In genomic region chr17:28521296-28522085, GRCh38 we compare ENCODE assay signal across 2 cellular contexts.
A peak's percentile ranks its signal among the peaks of the same experiment; 100 is the strongest.
TF ChIP-seq lines count a peak whose summit lies in the region.

No MANE protein-coding gene starts in this region.

TF ChIP-seq in HEK293, 187 proteins besides CTCF, POLR2A, EP300 and RAD21:
- TF ChIP-seq ZNF302 (tag by site-specific recombination; IDR thresholded peaks at IDR 0.05; ENCODE audit: low read depth) (no peak), REST (tag by site-specific recombination; IDR thresholded peaks at IDR 0.05) (peak; percentile 69), GLIS1 (tag by site-specific recombination; IDR thresholded peaks at IDR 0.05) (peak; percentile 39), ZNF830 (tag by site-specific recombination; IDR thresholded peaks at IDR 0.05; ENCODE audit: low read depth) (no peak), OVOL3 (tag by site-specific recombination; IDR thresholded peaks at IDR 0.05) (no peak), ATF2 (tag by site-specific recombination; IDR thresholded peaks at IDR 0.05; ENCODE audit: low read depth) (no peak), KLF1 (tag by site-specific recombination; IDR thresholded peaks at IDR 0.05) (no peak), ZNF138 (tag by site-specific recombination; IDR thresholded peaks at IDR 0.05; ENCODE audit: borderline replicate concordance) (no peak), ZBTB11 (tag by site-specific recombination; conservative IDR thresholded peaks at IDR 0.05; ENCODE audit: low read depth) (no peak), ZFP41 (tag by site-specific recombination; IDR thresholded peaks at IDR 0.05; ENCODE audit: borderline replicate concordance) (no peak), TRIM28 (IDR thresholded peaks at IDR 0.05; ENCODE audit: borderline replicate concordance, low read length) (no peak), ZNF404 (tag by site-specific recombination; IDR thresholded peaks at IDR 0.05) (no peak), ZFHX2 (tag by site-specific recombination; conservative IDR thresholded peaks at IDR 0.05) (no peak), ZNF585B (tag by site-specific recombination; IDR thresholded peaks at IDR 0.05) (no peak), KLF17 (tag by site-specific recombination; IDR thresholded peaks at IDR 0.05) (no peak), YY1 (tag by site-specific recombination; IDR thresholded peaks at IDR 0.05) (no peak), ZNF621 (tag by site-specific recombination; IDR thresholded peaks at IDR 0.05) (no peak), ZNF610 (tag by site-specific recombination; IDR thresholded peaks at IDR 0.05; ENCODE audit: borderline replicate concordance) (no peak), ZNF16 (tag by site-specific recombination; IDR thresholded peaks at IDR 0.05; ENCODE audit: low read depth) (no peak), SCRT2 (tag by site-specific recombination; IDR thresholded peaks at IDR 0.05) (no peak), ZNF426 (tag by site-specific recombination; IDR thresholded peaks at IDR 0.05) (no peak), GLI4 (tag by site-specific recombination; IDR thresholded peaks at IDR 0.05) (no peak), ZIC2 (tag by site-specific recombination; IDR thresholded peaks at IDR 0.05) (peak; percentile 57), SP2 (tag by site-specific recombination; IDR thresholded peaks at IDR 0.05) (no peak)

TF ChIP-seq in H1, 55 proteins besides CTCF, POLR2A, EP300 and RAD21:
- TF ChIP-seq GABPA (IDR thresholded peaks at IDR 0.05; ENCODE audit: borderline replicate concordance, insufficient read depth, low read length) (no peak), E2F6 (IDR thresholded peaks at IDR 0.05) (no peak), RBBP5 (IDR thresholded peaks at IDR 0.05; ENCODE audit: borderline replicate concordance, low read depth, low read length) (no peak), CHD7 (IDR thresholded peaks at IDR 0.05; ENCODE audit: insufficient replicate concordance, low read length) (no peak), MAFK (IDR thresholded peaks at IDR 0.05; ENCODE audit: low read depth, low read length) (no peak), RNF2 (IDR thresholded peaks at IDR 0.05; ENCODE audit: borderline replicate concordance, low read depth, low read length, missing control alignments, poor library complexity, severe bottlenecking) (no peak), FOSL1 (IDR thresholded peaks at IDR 0.05; ENCODE audit: insufficient read depth, low read depth, low read length) (no peak), MAX (IDR thresholded peaks at IDR 0.05) (no peak), KDM1A (IDR thresholded peaks at IDR 0.05; ENCODE audit: borderline replicate concordance, low read length) (no peak), POLR2AphosphoS5 (IDR thresholded peaks at IDR 0.05; ENCODE audit: low read depth, low read length) (no peak), CEBPB (IDR thresholded peaks at IDR 0.05; ENCODE audit: low read depth, low read length) (no peak), TEAD4 (IDR thresholded peaks at IDR 0.05; ENCODE audit: low read depth, low read length) (no peak), CTBP2 (IDR thresholded peaks at IDR 0.05; ENCODE audit: borderline replicate concordance, insufficient read depth, insufficient read length, low read length) (no peak), POU5F1 (IDR thresholded peaks at IDR 0.05; ENCODE audit: low read depth, low read length) (no peak), ATF2 (IDR thresholded peaks at IDR 0.05; ENCODE audit: low read length) (no peak), ZNF274 (IDR thresholded peaks at IDR 0.05; ENCODE audit: borderline replicate concordance, extremely low read depth, low read length) (no peak), EZH2 (IDR thresholded peaks at IDR 0.05; ENCODE audit: low read depth, low read length, severe bottlenecking) (no peak), HDAC2 (IDR thresholded peaks at IDR 0.05; ENCODE audit: borderline replicate concordance in 1 of 2, low read depth in 2 of 2, low read length in 2 of 2) (no peak)
